In the genomic region with DNA sequence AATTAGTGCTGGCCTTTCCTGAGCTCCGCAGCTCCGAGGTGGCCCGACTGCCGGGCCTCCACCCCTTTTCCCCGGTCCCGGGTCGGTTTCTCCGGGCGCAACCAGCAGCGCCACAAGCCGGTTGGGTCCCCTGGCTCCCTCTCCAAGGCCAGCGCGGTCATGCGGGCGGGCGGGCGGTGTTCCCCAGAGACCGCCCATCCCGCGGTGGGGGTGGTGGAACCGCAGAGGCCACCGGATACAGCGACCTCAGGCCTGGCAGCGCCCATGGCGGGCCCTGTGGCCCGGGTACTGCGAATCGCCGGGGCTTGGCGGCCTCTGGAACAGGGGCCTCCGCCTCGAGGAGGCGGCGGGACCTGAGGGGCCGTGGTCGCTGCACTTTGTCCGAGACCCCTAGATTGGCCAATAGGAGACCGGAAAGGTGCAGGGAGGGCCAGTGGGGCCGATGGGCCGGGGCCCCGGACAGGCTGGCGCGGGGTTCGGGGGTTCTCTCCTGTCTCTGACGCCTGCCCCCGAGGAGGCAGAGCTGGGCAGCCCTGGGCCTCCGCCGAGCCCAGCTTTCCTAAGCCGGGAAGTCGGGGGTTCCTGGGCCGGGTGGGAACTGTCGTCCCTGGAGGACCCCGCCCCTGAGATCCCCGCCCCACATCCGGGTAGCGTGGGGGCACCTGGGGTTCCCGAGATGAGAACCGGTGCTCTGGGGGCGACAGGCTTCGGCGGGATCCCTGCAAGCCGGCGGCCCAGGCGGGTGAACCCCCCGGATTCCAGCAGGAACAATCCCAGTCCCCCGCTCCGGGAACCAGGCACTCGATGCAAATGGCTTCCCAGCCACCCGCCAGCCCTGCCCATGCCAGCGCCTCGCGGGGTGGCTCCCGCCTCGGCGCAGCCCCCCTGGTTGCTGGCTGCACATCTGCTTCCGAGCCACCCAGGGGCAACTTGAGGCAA, we compare ENCODE assay signal across 9 cellular contexts.
DNase-seq lines count a peak whose midpoint lies in the region; ATAC-seq and TF ChIP-seq lines count a peak whose summit lies in the region.
"Had no signal": no experiment of that assay in that cellular context is flagged by ENCODE, and none has a peak within 500 bp of the region (broad histone marks: within the 10 kb centered on the region; RNA-seq: fewer than 3 reads in every experiment).

No MANE protein-coding gene starts in this region.

- peak; percentile 45 for DNase-seq in GM10266 (ENCODE audit: extremely low spot score)
- peak; percentile 23 for DNase-seq in activated CD8-positive, alpha-beta memory T cell treated with anti-CD3 and anti-CD28 coated beads, Interleukin-2, amount 50 U/mL, for 4 hours
- peak; percentile 18 for DNase-seq in fibroblast of the aortic adventitia (ENCODE audit: low read depth)
- peak; percentile 56 for DNase-seq in myocyte (ENCODE audit: low read depth)
- DNase-seq in superior temporal gyrus (ENCODE audit: extremely low spot score), result peak; percentile 83
- DNase-seq in NCI-H226, result no peak

- peak; percentile 63 for ATAC-seq in HG03196 (IDR thresholded peaks at IDR 0.05; ENCODE audit: unreplicated experiment)
- no peak for ATAC-seq in HG03280 (IDR thresholded peaks at IDR 0.05; ENCODE audit: unreplicated experiment)

- peak overlapping the region; percentile 53 for H3K4me3 ChIP-seq in fibroblast of the aortic adventitia (ENCODE audit: low read depth, low read length)
- H3K4me3 ChIP-seq: SK-N-MC had no signal

- TF ChIP-seq CTCF in GM10266 (IDR thresholded peaks at IDR 0.05; ENCODE audit: control insufficient read depth, insufficient read depth, low read depth, missing control alignments), result no peak
- no peak for TF ChIP-seq CTCF in fibroblast of the aortic adventitia (IDR thresholded peaks at IDR 0.05; ENCODE audit: insufficient read depth, low read length)
